17 cellular contexts compared by ENCODE assay signal in genomic region chr12:57434517-57435223, GRCh38. TPM values are rescaled to one million over a fixed set of nuclear protein-coding genes. Genes with fewer than 3 reads are reported as not detected.
DNase-seq lines count a peak whose midpoint lies in the region; ATAC-seq and TF ChIP-seq lines count a peak whose summit lies in the region.
"Had no signal": no experiment of that assay in that cellular context is flagged by ENCODE, and none has a peak within 500 bp of the region (broad histone marks: within the 10 kb centered on the region; RNA-seq: fewer than 3 reads in every experiment).

INHBC (plus strand) TSS chr12:57434784; CDS start chr12:57434887, 103 bp downstream.

- H3K9me3 Mint-ChIP-seq in activated CD8-positive, alpha-beta memory T cell treated with anti-CD3 and anti-CD28 coated beads, Interleukin-2, amount 10 ng/mL, durations not matched to agents 7 days and 5 days (ENCODE audit: low read depth) = no peaks in the 10 kb centered on the region
- H3K9me3 Mint-ChIP-seq in activated T-helper 17 cell treated with anti-CD3 and anti-CD28 coated beads, Interleukin-2, amount 50 U/mL, for 72 hours = no peaks in the 10 kb centered on the region
- no peaks in the 10 kb centered on the region for H3K9me3 Mint-ChIP-seq in stimulated activated effector memory CD8-positive, alpha-beta T cell treated with anti-CD3 and anti-CD28 coated beads, Interleukin-12 subunit alpha, Interleukin-12 subunit beta, amount 100 ng/mL, for 72 hours
- H3K9me3 Mint-ChIP-seq: H9 had no signal

- H3K9ac ChIP-seq in liver (ENCODE audit: low read depth in 1 of 2, low read length in 2 of 2) = peak within 1 kb of the TSS; percentile 63 to 98

- no peak for ATAC-seq in activated CD8-positive, alpha-beta memory T cell treated with anti-CD3 and anti-CD28 coated beads, Interleukin-2, amount 10 ng/mL, durations not matched to agents 7 days and 5 days
- no peak for ATAC-seq in activated T-helper 17 cell treated with anti-CD3 and anti-CD28 coated beads, Interleukin-2, amount 50 U/mL, for 72 hours (replicated peaks)
- ATAC-seq in stimulated activated effector memory CD8-positive, alpha-beta T cell treated with anti-CD3 and anti-CD28 coated beads, Interleukin-12 subunit alpha, Interleukin-12 subunit beta, amount 100 ng/mL, for 72 hours = no peak
- ATAC-seq: left lung had no signal

- no peaks in the 10 kb centered on the region for H3K27me3 Mint-ChIP-seq in activated CD8-positive, alpha-beta memory T cell treated with anti-CD3 and anti-CD28 coated beads, Interleukin-2, amount 10 ng/mL, durations not matched to agents 7 days and 5 days
- H3K27me3 Mint-ChIP-seq in activated T-helper 17 cell treated with anti-CD3 and anti-CD28 coated beads, Interleukin-2, amount 50 U/mL, for 72 hours = no peaks in the 10 kb centered on the region

- TF ChIP-seq RAD21 in liver (IDR thresholded peaks at IDR 0.05) = peak; percentile 47 to 66

- H3K9me3 ChIP-seq in liver (ENCODE audit: control insufficient read depth in 4 of 4, low read length in 3 of 4) = no peaks in the 10 kb centered on the region
- H3K9me3 ChIP-seq: adrenal gland, esophagus squamous epithelium, left lung had no signal

- H3K4me3 ChIP-seq in liver (ENCODE audit: low read depth in 1 of 3, low read length in 3 of 3) = peak within 1 kb of the TSS; percentile 68 to 86 (median 75)
- H3K4me3 ChIP-seq: adrenal gland, esophagus squamous epithelium, left lung, skin epidermis had no signal

- H3K4me3 Mint-ChIP-seq in activated CD8-positive, alpha-beta memory T cell treated with anti-CD3 and anti-CD28 coated beads, Interleukin-2, amount 10 ng/mL, durations not matched to agents 7 days and 5 days = peak within 1 kb of the TSS; percentile 68
- H3K4me3 Mint-ChIP-seq in activated T-helper 17 cell treated with anti-CD3 and anti-CD28 coated beads, Interleukin-2, amount 50 U/mL, for 72 hours = peak within 1 kb of the TSS; percentile 56
- H3K4me3 Mint-ChIP-seq in stimulated activated effector memory CD8-positive, alpha-beta T cell treated with anti-CD3 and anti-CD28 coated beads, Interleukin-12 subunit alpha, Interleukin-12 subunit beta, amount 100 ng/mL, for 72 hours = peak within 1 kb of the TSS; percentile 66
- H3K4me3 Mint-ChIP-seq: H9 had no signal

- TF ChIP-seq CTCF in liver (IDR thresholded peaks at IDR 0.05; ENCODE audit: low read depth, low read length, missing input control) (no peak), GM10266 (IDR thresholded peaks at IDR 0.05; ENCODE audit: control insufficient read depth, insufficient read depth, low read depth, missing control alignments) (no peak)

- peak within 1 kb of the TSS; percentile 90 to 93 for H3K27ac ChIP-seq in liver (ENCODE audit: low read depth in 1 of 2, low read length in 2 of 2)
- H3K27ac ChIP-seq: adrenal gland, esophagus squamous epithelium, left lung, skin epidermis had no signal

- peaks cover 3% of the 10 kb centered on the region for H3K36me3 Mint-ChIP-seq in activated CD8-positive, alpha-beta memory T cell treated with anti-CD3 and anti-CD28 coated beads, Interleukin-2, amount 10 ng/mL, durations not matched to agents 7 days and 5 days
- H3K36me3 Mint-ChIP-seq in activated T-helper 17 cell treated with anti-CD3 and anti-CD28 coated beads, Interleukin-2, amount 50 U/mL, for 72 hours (ENCODE audit: low read depth) = peaks cover 7% of the 10 kb centered on the region
- peaks cover 9% of the 10 kb centered on the region for H3K36me3 Mint-ChIP-seq in stimulated activated effector memory CD8-positive, alpha-beta T cell treated with anti-CD3 and anti-CD28 coated beads, Interleukin-12 subunit alpha, Interleukin-12 subunit beta, amount 100 ng/mL, for 72 hours

- no peaks in the 10 kb centered on the region for H3K36me3 ChIP-seq in liver (ENCODE audit: control insufficient read depth in 4 of 4, insufficient read depth in 3 of 4, low read depth in 1 of 4, low read length in 3 of 4)
- H3K36me3 ChIP-seq: adrenal gland, esophagus squamous epithelium, left lung had no signal

- H3K4me1 ChIP-seq in liver (ENCODE audit: control insufficient read depth in 4 of 4, insufficient read depth in 4 of 4, low read length in 3 of 4) = peaks cover 0 to 30% (median 10%) of the 10 kb centered on the region in 4 donors

- WGBS in liver = 29% methylated on average over 8 of the region's 8 CpGs

- H3K27ac Mint-ChIP-seq in activated CD8-positive, alpha-beta memory T cell treated with anti-CD3 and anti-CD28 coated beads, Interleukin-2, amount 10 ng/mL, durations not matched to agents 7 days and 5 days = peak within 1 kb of the TSS; percentile 89
- H3K27ac Mint-ChIP-seq in activated T-helper 17 cell treated with anti-CD3 and anti-CD28 coated beads, Interleukin-2, amount 50 U/mL, for 72 hours = peak within 1 kb of the TSS; percentile 79
- H3K27ac Mint-ChIP-seq in stimulated activated effector memory CD8-positive, alpha-beta T cell treated with anti-CD3 and anti-CD28 coated beads, Interleukin-12 subunit alpha, Interleukin-12 subunit beta, amount 100 ng/mL, for 72 hours = peak within 1 kb of the TSS; percentile 98

- no peaks in the 10 kb centered on the region for H3K27me3 ChIP-seq in liver (ENCODE audit: control insufficient read depth in 4 of 4, insufficient read depth in 4 of 4, low read length in 3 of 4)
- H3K27me3 ChIP-seq: adrenal gland, esophagus squamous epithelium, left lung had no signal

- CTCF ChIA-PET in activated CD8-positive, alpha-beta memory T cell treated with anti-CD3 and anti-CD28 coated beads, Interleukin-2, amount 10 ng/mL, durations not matched to agents 7 days and 5 days (lab: Charles Lee) = interaction anchor here (0.7 to 6.7 kb wide), 10 partner anchors 10 to 347 kb away, joined by 3 to 40 read pairs (median 4); partner anchors contain the start of genes GLI1 and INHBE

- DNase-seq in activated CD8-positive, alpha-beta memory T cell treated with anti-CD3 and anti-CD28 coated beads, Interleukin-2, amount 10 ng/mL, durations not matched to agents 7 days and 5 days = no peak
- DNase-seq in activated CD8-positive, alpha-beta memory T cell treated with anti-CD3 and anti-CD28 coated beads for 24 hours = no peak
- DNase-seq in stimulated activated effector memory CD8-positive, alpha-beta T cell treated with anti-CD3 and anti-CD28 coated beads, Interleukin-12 subunit alpha, Interleukin-12 subunit beta, amount 100 ng/mL, for 72 hours (ENCODE audit: low spot score in 2 of 2) = no peak
- no peak for DNase-seq in NCI-H2171 treated with DMSO at 0.1 percent for 48 hours (lab: John Stamatoyannopoulos, UW)
- DNase-seq in GM10266 (ENCODE audit: extremely low spot score) = no peak
- no peak for DNase-seq in inferior parietal cortex (ENCODE audit: extremely low spot score)
- DNase-seq: esophagus squamous epithelium, H9, left lung, NCI-H187 treated with DMSO at 0.1 percent for 48 hours, NCI-H526 had no signal

- peaks cover 30% of the 10 kb centered on the region for H3K4me1 Mint-ChIP-seq in activated CD8-positive, alpha-beta memory T cell treated with anti-CD3 and anti-CD28 coated beads, Interleukin-2, amount 10 ng/mL, durations not matched to agents 7 days and 5 days
- peaks cover 6% of the 10 kb centered on the region for H3K4me1 Mint-ChIP-seq in activated T-helper 17 cell treated with anti-CD3 and anti-CD28 coated beads, Interleukin-2, amount 50 U/mL, for 72 hours
- H3K4me1 Mint-ChIP-seq in stimulated activated effector memory CD8-positive, alpha-beta T cell treated with anti-CD3 and anti-CD28 coated beads, Interleukin-12 subunit alpha, Interleukin-12 subunit beta, amount 100 ng/mL, for 72 hours = peaks cover 23% of the 10 kb centered on the region

TF ChIP-seq in liver, 16 proteins besides CTCF, POLR2A, EP300 and RAD21 (continues in another document):
- peak; percentile 86 to 97 for TF ChIP-seq RXRA (IDR thresholded peaks at IDR 0.05)
- TF ChIP-seq JUND (IDR thresholded peaks at IDR 0.05) = peak; percentile 72 to 75
- TF ChIP-seq SP1 (IDR thresholded peaks at IDR 0.05) = peak; percentile 93
- peak; percentile 85 for TF ChIP-seq REST (IDR thresholded peaks at IDR 0.05)
- TF ChIP-seq FOXA2 (IDR thresholded peaks at IDR 0.05) = peak; percentile 17
- TF ChIP-seq GABPA (IDR thresholded peaks at IDR 0.05 in 1 of 2, conservative IDR thresholded peaks at IDR 0.05 in 1 of 2) = no peak
- peak; percentile 75 for TF ChIP-seq NR2F2 (IDR thresholded peaks at IDR 0.05)
- peak; percentile 58 for TF ChIP-seq FOXA1 (IDR thresholded peaks at IDR 0.05)
- peak; percentile 86 for TF ChIP-seq TAF1 (conservative IDR thresholded peaks at IDR 0.05)
- TF ChIP-seq YY1 (IDR thresholded peaks at IDR 0.05) = peak; percentile 84

RNA-seq across cellular contexts. Expression of gene INHBC, which starts in this region (rescaled TPM):
- total RNA-seq in activated CD8-positive, alpha-beta memory T cell treated with anti-CD3 and anti-CD28 coated beads, Interleukin-2, amount 10 ng/mL, durations not matched to agents 7 days and 5 days = not detected
- not detected for total RNA-seq in activated T-helper 17 cell treated with anti-CD3 and anti-CD28 coated beads, Interleukin-2, amount 50 U/mL, for 72 hours
- 100 to 1,000 TPM in 1 of 2 donors, 1 to 10 TPM in 1; 2.8 to 102 TPM for total RNA-seq in liver
- 100 to 1,000 TPM in 1 of 2 donors, 10 to 100 TPM in 1; 71.0 to 134 TPM for polyA plus RNA-seq in liver
- total RNA-seq: A673; adrenal gland; esophagus squamous epithelium; H9; left lung; T-helper 2 cell treated with Interferon-gamma antibody and Interleukin-4, amounts not matched to agents 100 ng/mL and 5 ng/mL, for 36 hours had no signal
- polyA plus RNA-seq: adrenal gland had no signal
